In the genomic region with DNA sequence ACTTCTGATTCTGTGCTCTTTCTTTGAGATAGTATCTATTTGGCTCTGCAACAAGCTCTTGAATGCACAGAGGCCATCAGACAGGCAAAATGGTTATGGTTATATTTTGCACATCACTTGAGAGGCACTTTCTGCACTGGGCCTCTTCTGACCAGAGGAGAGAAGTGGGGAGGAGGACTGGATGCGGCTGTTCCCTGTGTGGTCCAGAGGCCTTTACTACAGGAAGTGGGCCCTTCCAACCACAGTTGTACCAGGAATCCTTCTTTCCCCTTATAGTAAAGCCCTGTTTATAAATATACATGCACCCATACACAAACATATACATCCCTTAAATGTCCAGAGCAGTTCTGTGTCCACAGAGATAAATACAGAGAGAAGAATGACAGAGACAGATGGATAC, we compare ENCODE assay signal across 26 cellular contexts.
"Had no signal": no experiment of that assay in that cellular context is flagged by ENCODE, and none has a peak within 500 bp of the region (broad histone marks: within the 10 kb centered on the region; RNA-seq: fewer than 3 reads in every experiment).

No MANE protein-coding gene starts in this region.

- DNase-seq: stimulated activated CD4-positive, alpha-beta T cell treated with anti-CD3 and anti-CD28 coated beads, Interleukin-2, amount 100 ng/mL, for 48 hours; stimulated activated CD4-positive, alpha-beta T cell treated with anti-CD3 and anti-CD28 coated beads, Interleukin-4, amount 100 ng/mL, for 1 hour; stimulated activated CD4-positive, alpha-beta T cell treated with anti-CD3 and anti-CD28 coated beads, Interleukin-4, amount 100 ng/mL, for 24 hours; stimulated activated CD4-positive, alpha-beta T cell treated with anti-CD3 and anti-CD28 coated beads, Interleukin-4, amount 100 ng/mL, for 4 hours; stimulated activated CD8-positive, alpha-beta memory T cell treated with anti-CD3 and anti-CD28 coated beads, Interleukin-4, amount 100 ng/mL, for 48 hours; stimulated activated naive B cell treated with anti-CD40 and anti-IgM and Interleukin-4, amounts not matched to agents 10 μg/mL and 1 μg/mL and 100 μg/mL, for 72 hours; stimulated activated naive CD4-positive, alpha-beta T cell; stimulated activated naive CD4-positive, alpha-beta T cell treated with Interleukin-2 at 50 U/mL for 16 hours; stimulated activated naive CD8-positive, alpha-beta T cell treated with anti-CD3 and anti-CD28 coated beads, Interleukin-15, amount 100 ng/mL, for 72 hours; stimulated activated naive CD8-positive, alpha-beta T cell treated with anti-CD3 and anti-CD28 coated beads, Interleukin-15, Interleukin-2, amounts not matched to agents 100 U/mL and 50 U/mL, for 24 hours; stomach; substantia nigra; testis; thyroid gland; tibial artery; transverse colon; trophoblast cell; upper lobe of left lung; upper lobe of right lung; uterus had no signal

- H3K27ac ChIP-seq: stomach, suprapubic skin, testis, thoracic aorta, thyroid gland, tibial artery, tibial nerve, transverse colon, upper lobe of left lung, upper lobe of right lung, uterus, vagina had no signal

- H3K4me3 ChIP-seq: stomach, suprapubic skin, testis, thoracic aorta, thyroid gland, tibial artery, tibial nerve, transverse colon, upper lobe of left lung, upper lobe of right lung, uterus, vagina had no signal

- H3K27me3 ChIP-seq: stomach, suprapubic skin, testis, thyroid gland, tibial artery, tibial nerve, transverse colon, upper lobe of left lung, upper lobe of right lung, uterus, vagina had no signal

- H3K9me3 ChIP-seq: stomach, suprapubic skin, testis, thoracic aorta, thyroid gland, tibial artery, tibial nerve, transverse colon, upper lobe of left lung, upper lobe of right lung, uterus, vagina had no signal

- H3K36me3 ChIP-seq: stomach, suprapubic skin, thoracic aorta, thyroid gland, tibial artery, tibial nerve, transverse colon, upper lobe of left lung, upper lobe of right lung, uterus, vagina had no signal

- H3K4me1 ChIP-seq: stomach, suprapubic skin, testis, thyroid gland, tibial artery, tibial nerve, transverse colon, upper lobe of left lung, upper lobe of right lung, uterus, vagina had no signal

- ATAC-seq: stimulated activated effector memory CD8-positive, alpha-beta T cell treated with anti-CD3 and anti-CD28 coated beads, Interleukin-12 subunit alpha, Interleukin-12 subunit beta, amount 100 ng/mL, for 72 hours; stimulated activated memory B cell treated with anti-CD40 and anti-IgM and Interleukin-4, amounts not matched to agents 10 μg/mL and 1 μg/mL and 100 μg/mL, for 72 hours; stimulated activated naive B cell treated with anti-CD40 and anti-IgM and Interleukin-4, amounts not matched to agents 10 μg/mL and 1 μg/mL and 100 μg/mL, for 72 hours; stimulated activated naive CD8-positive, alpha-beta T cell treated with anti-CD3 and anti-CD28 coated beads, Interleukin-15, amount 100 ng/mL, for 72 hours; stimulated activated naive CD8-positive, alpha-beta T cell treated with anti-CD3 and anti-CD28 coated beads, Interleukin-15, Interleukin-2, amounts not matched to agents 100 U/mL and 50 U/mL, for 24 hours; upper lobe of right lung had no signal
